ENCODE assay signal across 15 cellular contexts in the genomic region with DNA sequence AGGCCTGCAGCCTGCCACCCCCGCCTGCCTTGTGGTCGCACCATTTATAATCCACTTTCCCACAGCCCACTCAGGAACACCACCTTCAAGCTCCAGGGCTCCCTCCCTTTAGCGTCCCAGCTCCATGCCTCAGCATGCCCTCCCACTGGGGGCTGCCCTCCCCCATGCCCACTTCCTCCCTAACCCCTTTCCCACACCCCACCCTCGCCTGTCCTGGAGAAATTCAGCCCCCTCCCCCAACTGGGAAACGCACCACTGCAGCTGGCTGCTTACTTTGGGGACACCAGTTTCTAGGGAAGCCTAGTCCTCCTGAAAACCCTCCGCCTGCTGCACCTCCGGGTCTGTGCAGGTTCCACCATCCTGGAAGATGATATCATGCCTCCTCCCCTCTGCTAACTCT. TPM values are rescaled to one million over a fixed set of nuclear protein-coding genes. Genes with fewer than 3 reads are reported as not detected.
DNase-seq lines count a peak whose midpoint lies in the region; ATAC-seq, FAIRE-seq and TF ChIP-seq lines count a peak whose summit lies in the region.
"Had no signal": no experiment of that assay in that cellular context is flagged by ENCODE, and none has a peak within 500 bp of the region (broad histone marks: within the 10 kb centered on the region; RNA-seq: fewer than 3 reads in every experiment).

No MANE protein-coding gene starts in this region.

- H3K27ac Mint-ChIP-seq in natural killer cell (peak overlapping the region; percentile 76 to 89), neural crest cell (ENCODE audit: unreplicated experiment) (peak overlapping the region; percentile 37)
- H3K27ac Mint-ChIP-seq in natural killer cell treated with Interleukin-12 subunit alpha and Interleukin-12 subunit beta and Interleukin-15 and Interleukin-18, amount 100 ng/mL, for 72 hours, result peak overlapping the region in 1 of 2 donors; percentile 25
- H3K27ac Mint-ChIP-seq: HFFc6 had no signal

- no peak overlapping the region for H4K5ac ChIP-seq in H1 (ENCODE audit: insufficient read length, low read depth, low read length)

- H2BK120ac ChIP-seq in H1 (replicated peaks; ENCODE audit: low read depth, low read length), result no peak overlapping the region

- TF ChIP-seq POLR2A in H1 (IDR thresholded peaks at IDR 0.05; ENCODE audit: control extremely low read depth in 1 of 2, low read depth in 2 of 2, low read length in 2 of 2), result no peak

- H3K9me3 Mint-ChIP-seq in natural killer cell (no peaks in the 10 kb centered on the region), neural crest cell (no peaks in the 10 kb centered on the region)
- no peaks in the 10 kb centered on the region for H3K9me3 Mint-ChIP-seq in natural killer cell treated with Interleukin-12 subunit alpha and Interleukin-12 subunit beta and Interleukin-15 and Interleukin-18, amount 100 ng/mL, for 72 hours
- H3K9me3 Mint-ChIP-seq: HFFc6 had no signal

- H3K36me3 ChIP-seq in H1 (ENCODE audit: control insufficient read depth in 2 of 4, insufficient read depth in 4 of 4, low read length in 3 of 4), result no peaks in the 10 kb centered on the region
- H3K36me3 ChIP-seq: HAP-1 had no signal

- H3K36me3 Mint-ChIP-seq in natural killer cell, result no peaks in the 10 kb centered on the region
- H3K36me3 Mint-ChIP-seq in natural killer cell treated with Interleukin-12 subunit alpha and Interleukin-12 subunit beta and Interleukin-15 and Interleukin-18, amount 100 ng/mL, for 72 hours, result no peaks in the 10 kb centered on the region
- no peaks in the 10 kb centered on the region for H3K36me3 Mint-ChIP-seq in neural crest cell (ENCODE audit: low read depth)
- H3K36me3 Mint-ChIP-seq: CD4-positive, CD25-positive, alpha-beta regulatory T cell had no signal

- no peak overlapping the region for H3K4me3 ChIP-seq in H1 (ENCODE audit: extremely low read depth in 1 of 4, insufficient read depth in 2 of 4, low read depth in 3 of 4, low read length in 4 of 4)
- H3K4me3 ChIP-seq: GM12878, GM23248, HAP-1 had no signal

- ATAC-seq in natural killer cell, result no peak
- no peak for ATAC-seq in natural killer cell treated with Interleukin-12 subunit alpha and Interleukin-12 subunit beta and Interleukin-15 and Interleukin-18, amount 100 ng/mL, for 72 hours
- no peak for ATAC-seq in GM19324 (IDR thresholded peaks at IDR 0.05; ENCODE audit: low FRiP score, unreplicated experiment)
- no peak for ATAC-seq in HG02852 (IDR thresholded peaks at IDR 0.05; ENCODE audit: unreplicated experiment)
- no peak for ATAC-seq in left cardiac atrium
- ATAC-seq: GM12878 had no signal

- peaks cover 7% of the 10 kb centered on the region; the same call in 1 of the 2 replicates for H3K23me2 ChIP-seq in H1 (ENCODE audit: low read depth, low read length)

- FAIRE-seq in H1 (lab: Jason Lieb, UNC), result no peak
- FAIRE-seq: GM12878, GM18507 had no signal

- H3K9me3 ChIP-seq in H1 (ENCODE audit: insufficient read depth in 2 of 2, low read depth in 1 of 2, low read length in 1 of 2), result no peaks in the 10 kb centered on the region
- H3K9me3 ChIP-seq: HAP-1 had no signal

- TF ChIP-seq EP300 in H1 (IDR thresholded peaks at IDR 0.05; ENCODE audit: borderline replicate concordance in 1 of 2, low read depth in 2 of 2, low read length in 2 of 2), result no peak

- intact Hi-C loops in natural killer cell (cut with micrococcal nuclease), result no loop called here
- intact Hi-C loops in left cardiac atrium (cut with DNase I), result no loop called here

- H2AFZ ChIP-seq in H1 (ENCODE audit: low read length), result no peak overlapping the region; the same call in 1 of the 2 replicates
- H2AFZ ChIP-seq: GM23248 had no signal

- CTCF ChIA-PET in H1 (lab: Charles Lee; ENCODE audit: partially characterized antibody), result no interaction called here

- H3K4ac ChIP-seq in H1 (replicated peaks; ENCODE audit: insufficient read length, low read depth, low read length), result no peak overlapping the region

- no peak overlapping the region for H3K18ac ChIP-seq in H1 (ENCODE audit: extremely low read depth, low read length)

- no peak overlapping the region for H3K56ac ChIP-seq in H1 (replicated peaks; ENCODE audit: insufficient read length, low read depth, low read length)

- H3K79me2 ChIP-seq in H1 (ENCODE audit: control insufficient read depth in 1 of 2, insufficient read depth in 2 of 2, low read length in 2 of 2), result no peaks in the 10 kb centered on the region

- H2BK5ac ChIP-seq in H1 (ENCODE audit: low read depth, low read length), result no peak overlapping the region

- H2BK20ac ChIP-seq in H1 (ENCODE audit: low read length), result no peak overlapping the region

- DNase-seq in natural killer cell, result no peak
- no peak for DNase-seq in natural killer cell treated with Interleukin-12 subunit alpha and Interleukin-12 subunit beta and Interleukin-15 and Interleukin-18, amount 100 ng/mL, for 72 hours (ENCODE audit: low spot score)
- no peak for DNase-seq in H1 (ENCODE audit: low read depth in 1 of 2, low spot score in 2 of 2)
- no peak for DNase-seq in neural crest cell (ENCODE audit: low read depth, low spot score)
- DNase-seq in left cardiac atrium, result no peak
- DNase-seq: CD4-positive, CD25-positive, alpha-beta regulatory T cell; GM23248; HFFc6 had no signal

- no peak overlapping the region for H4K8ac ChIP-seq in H1 (ENCODE audit: extremely low read depth, insufficient read depth, low read length)

- no peak overlapping the region for H3K27ac ChIP-seq in H1 (ENCODE audit: low read depth, low read length)
- H3K27ac ChIP-seq: 22Rv1, GM23248, HL-60 had no signal

- H3K9ac ChIP-seq in H1 (replicated peaks in 1 of 4; ENCODE audit: extremely low read depth in 1 of 4, low read depth in 3 of 4, low read length in 3 of 4), result no peak overlapping the region
- H3K9ac ChIP-seq: GM23248 had no signal

- 71% methylated on average over 7 of the region's 7 CpGs; no CpG with 5 or more reads in 1 of the 2 experiments for WGBS in H1 (ENCODE audit: extremely low coverage in 1 of 2, insufficient coverage in 1 of 2, insufficient read length in 1 of 2, insufficient replicate concordance in 2 of 2, low coverage in 1 of 2, low lambda C conversion rate in 2 of 2, missing lambda C conversion rate in 1 of 2), 2 experiments

- no peak overlapping the region for H3K4me2 ChIP-seq in H1 (ENCODE audit: insufficient read depth in 1 of 2, low read depth in 2 of 2, low read length in 2 of 2)

- TF ChIP-seq CTCF in natural killer cell (IDR thresholded peaks at IDR 0.05) (no peak), H1 (IDR thresholded peaks at IDR 0.05; ENCODE audit: control extremely low read depth in 1 of 3, insufficient read depth in 1 of 3, low read depth in 1 of 3, low read length in 3 of 3) (no peak), neural crest cell (conservative IDR thresholded peaks at IDR 0.05) (no peak)

- no peak overlapping the region for H3K23ac ChIP-seq in H1 (ENCODE audit: insufficient read length)

- H3K27me3 Mint-ChIP-seq in natural killer cell (ENCODE audit: low read depth in 2 of 2) (no peaks in the 10 kb centered on the region), neural crest cell (ENCODE audit: low read depth) (peaks cover 6% of the 10 kb centered on the region)
- no peaks in the 10 kb centered on the region for H3K27me3 Mint-ChIP-seq in natural killer cell treated with Interleukin-12 subunit alpha and Interleukin-12 subunit beta and Interleukin-15 and Interleukin-18, amount 100 ng/mL, for 72 hours

- H3K4me3 Mint-ChIP-seq in natural killer cell (peak overlapping the region; percentile 32), neural crest cell (peak overlapping the region; percentile 51)
- no peak overlapping the region for H3K4me3 Mint-ChIP-seq in natural killer cell treated with Interleukin-12 subunit alpha and Interleukin-12 subunit beta and Interleukin-15 and Interleukin-18, amount 100 ng/mL, for 72 hours
- H3K4me3 Mint-ChIP-seq: HFFc6 had no signal

- POLR2A ChIA-PET in H1 (lab: Charles Lee; ENCODE audit: partially characterized antibody), result no interaction called here

- no peak for TF ChIP-seq RAD21 in H1 (IDR thresholded peaks at IDR 0.05 in 1 of 2, conservative IDR thresholded peaks at IDR 0.05 in 1 of 2; ENCODE audit: low read depth in 2 of 2, low read length in 2 of 2)

- no peak overlapping the region for H2BK15ac ChIP-seq in H1 (ENCODE audit: low read length)

- no peaks in the 10 kb centered on the region for H4K20me1 ChIP-seq in H1 (replicated peaks in 1 of 2; ENCODE audit: control insufficient read depth in 1 of 2, insufficient read depth in 2 of 2, low read length in 2 of 2)

- H3K4me1 Mint-ChIP-seq in natural killer cell (peaks cover 39 to 52% of the 10 kb centered on the region in 2 donors), neural crest cell (peaks cover 12% of the 10 kb centered on the region)
- peaks cover 34 to 42% of the 10 kb centered on the region in 2 donors for H3K4me1 Mint-ChIP-seq in natural killer cell treated with Interleukin-12 subunit alpha and Interleukin-12 subunit beta and Interleukin-15 and Interleukin-18, amount 100 ng/mL, for 72 hours (ENCODE audit: low read depth in 2 of 2)

- no peak overlapping the region for H4K91ac ChIP-seq in H1 (replicated peaks; ENCODE audit: insufficient read length, low read length)

- H2BK12ac ChIP-seq in H1 (ENCODE audit: low read depth, low read length), result peak overlapping the region; percentile 46; the same call in 1 of the 2 replicates

- H3K79me1 ChIP-seq in H1 (ENCODE audit: low read depth, low read length), result no peaks in the 10 kb centered on the region

- no peak overlapping the region for H3K14ac ChIP-seq in H1 (ENCODE audit: insufficient read length)

- peaks cover 0 to 6% (median 3%) of the 10 kb centered on the region in 4 experiments; a peak in 3 of 7 replicates for H3K4me1 ChIP-seq in H1 (replicated peaks in 1 of 4; ENCODE audit: control insufficient read depth in 3 of 4, insufficient read depth in 4 of 4, low read length in 3 of 4)

- H2AK5ac ChIP-seq in H1 (ENCODE audit: low read depth, low read length), result no peak overlapping the region

- H3K27me3 ChIP-seq in H1 (replicated peaks in 1 of 4; ENCODE audit: control insufficient read depth in 3 of 4, extremely low read depth in 1 of 4, insufficient read depth in 3 of 4, low read length in 3 of 4), result peaks cover 0 to 15% (median 6%) of the 10 kb centered on the region in 4 experiments; a peak in 2 of 7 replicates

RNA-seq across cellular contexts. Expression of gene YPEL1, which starts 3.4 kb away (rescaled TPM):
- total RNA-seq in natural killer cell (10 to 100 TPM; 59.9 to 86.3 (median 68.8) TPM), neural crest cell (19.5 and 20.9 TPM in 2 replicates), left cardiac atrium (1 to 10 TPM; 4.6 to 5.3 TPM)
- 10 to 100 TPM; 14.2 to 19.0 TPM for total RNA-seq in natural killer cell treated with Interleukin-12 subunit alpha and Interleukin-12 subunit beta and Interleukin-15 and Interleukin-18, amount 100 ng/mL, for 72 hours
- total RNA-seq in H1 (2021; fragmentation: NEBNext Ultra II Directional; extraction: Animal tissue kit (Norgen Biotek cat#: 25700)), result 6.7 and 7.6 TPM in 2 replicates
- polyA plus RNA-seq in H1 (2011; rRNA removed), result 5.9 and 6.0 TPM in 2 replicates
- 8.0 TPM for polyA plus RNA-seq in H1 (2011; cell fraction: cytosol; rRNA removed)
- 12.7 TPM for polyA plus RNA-seq in H1 (2011; cell fraction: nucleus; rRNA removed)
- polyA plus RNA-seq in H1 (2012, experiment 1 of 2), result 5.0 to 11.0 TPM (median 6.6 TPM) in 4 replicates
- 3.4 TPM for polyA plus RNA-seq in H1 (2012, experiment 2 of 2)
- polyA plus RNA-seq in H1 (2013, experiment 1 of 2), result 5.9 TPM
- 5.0 TPM for polyA plus RNA-seq in H1 (2013, experiment 2 of 2)
- polyA minus RNA-seq in H1 (2011; rRNA and poly(A)+ RNA removed), result 12.7 and 20.1 TPM in 2 replicates
- polyA minus RNA-seq in H1 (2011; cell fraction: cytosol; rRNA and poly(A)+ RNA removed), result 5.3 TPM
- polyA minus RNA-seq in H1 (2011; cell fraction: nucleus; rRNA and poly(A)+ RNA removed), result 9.1 TPM
